1 cellular context compared by ENCODE assay signal in the genomic region with DNA sequence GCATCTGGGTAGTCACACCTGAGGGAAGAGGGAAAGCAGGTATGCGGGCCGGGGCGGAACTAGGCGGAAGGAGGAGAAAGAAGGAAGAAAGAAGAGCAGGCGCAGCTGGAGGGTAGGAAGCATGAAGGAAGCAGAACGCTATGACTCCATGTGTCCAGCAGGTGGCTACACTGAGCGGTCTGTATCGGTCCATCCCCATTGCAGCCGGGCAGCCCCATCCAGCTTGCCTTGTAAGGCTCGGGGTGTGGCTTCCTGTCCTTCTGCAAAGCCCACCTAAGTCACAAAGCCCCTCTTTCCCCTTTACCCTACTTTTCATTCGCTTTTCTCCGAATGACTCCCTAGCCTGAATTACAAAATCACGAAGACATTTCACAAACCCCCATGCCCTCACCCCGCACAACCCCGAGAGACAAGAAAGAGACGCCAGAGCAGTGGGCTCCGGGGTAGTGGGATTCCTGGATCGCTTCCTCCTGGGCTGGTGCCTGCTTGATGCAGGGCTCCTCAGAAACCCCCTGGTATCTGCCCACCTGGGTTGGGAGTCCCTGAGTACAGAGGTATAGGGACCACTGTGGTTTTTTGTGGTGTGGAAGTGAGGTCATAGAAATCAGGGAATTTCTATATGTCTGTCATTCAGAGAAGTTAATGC.
TF ChIP-seq lines count a peak whose summit lies in the region.

No MANE protein-coding gene starts in this region.

TF ChIP-seq in H1, 55 proteins besides CTCF, POLR2A, EP300 and RAD21:
- TF ChIP-seq NRF1 (IDR thresholded peaks at IDR 0.05; ENCODE audit: low read depth, low read length) (0 out of 2 replicates have a peak, but pooled peaks have one; percentile 12), PHF8 (conservative IDR thresholded peaks at IDR 0.05; ENCODE audit: low read depth, low read length) (no peak), RFX5 (IDR thresholded peaks at IDR 0.05; ENCODE audit: borderline replicate concordance, low read depth, low read length) (no peak), CTBP2 (IDR thresholded peaks at IDR 0.05; ENCODE audit: borderline replicate concordance, insufficient read depth, insufficient read length, low read length) (no peak), SRF (IDR thresholded peaks at IDR 0.05; ENCODE audit: low read depth, low read length) (peak; percentile 48; the same call in 1 of the 2 replicates), CBX5 (IDR thresholded peaks at IDR 0.05; ENCODE audit: low read depth, low read length) (no peak), BCL11A (IDR thresholded peaks at IDR 0.05; ENCODE audit: low read depth in 2 of 2, low read length in 2 of 2) (no peak), MAX (IDR thresholded peaks at IDR 0.05) (peak; percentile 33; the same call in 1 of the 2 replicates), CBX8 (IDR thresholded peaks at IDR 0.05; ENCODE audit: borderline replicate concordance, low read depth, low read length) (no peak), RNF2 (IDR thresholded peaks at IDR 0.05; ENCODE audit: borderline replicate concordance, low read depth, low read length, missing control alignments, poor library complexity, severe bottlenecking) (no peak), HDAC6 (IDR thresholded peaks at IDR 0.05; ENCODE audit: low read depth, low read length) (no peak), SIN3A (conservative IDR thresholded peaks at IDR 0.05 in 1 of 2, IDR thresholded peaks at IDR 0.05 in 1 of 2; ENCODE audit: low read depth in 1 of 2, low read length in 2 of 2) (peak in 1 of 2 experiments; percentile 62; a peak in 1 of 4 replicates), EGR1 (IDR thresholded peaks at IDR 0.05; ENCODE audit: borderline replicate concordance, low read depth, low read length) (no peak), SAP30 (IDR thresholded peaks at IDR 0.05; ENCODE audit: insufficient read depth, insufficient replicate concordance, low read length) (no peak), E2F6 (IDR thresholded peaks at IDR 0.05) (no peak), KDM5A (IDR thresholded peaks at IDR 0.05; ENCODE audit: low read length) (no peak), ATF3 (IDR thresholded peaks at IDR 0.05; ENCODE audit: insufficient read depth, low read depth, low read length) (peak; percentile 10; the same call in 1 of the 2 replicates), CREB1 (IDR thresholded peaks at IDR 0.05) (peak; percentile 58; the same call in 1 of the 2 replicates)
